In the genomic region with DNA sequence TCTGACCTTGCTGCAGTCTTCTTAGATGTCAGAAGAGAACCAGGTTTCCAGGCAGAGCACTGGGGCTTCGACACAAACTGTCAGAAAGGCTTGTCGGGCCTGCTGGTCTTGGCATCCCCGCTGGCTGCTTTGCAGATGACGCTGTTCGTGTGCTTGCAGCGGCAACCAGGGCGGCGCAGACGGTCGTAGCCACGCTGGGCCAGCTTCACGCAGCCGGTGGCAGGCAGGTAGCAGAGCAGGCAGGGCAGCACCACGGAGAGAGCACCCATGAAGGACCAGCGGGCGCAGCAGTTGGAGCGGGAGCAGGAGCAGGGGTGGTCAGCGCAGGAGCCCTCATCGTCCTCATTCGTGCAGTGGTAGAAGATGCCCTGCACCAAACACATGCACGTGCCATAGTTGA, we compare ENCODE assay signal across 1 cellular context.
TF ChIP-seq lines count a peak whose summit lies in the region.

No MANE protein-coding gene starts in this region.

TF ChIP-seq in WTC11, 78 proteins besides CTCF, POLR2A, EP300 and RAD21 (continued from another document):
- TF ChIP-seq, protein P1, sequence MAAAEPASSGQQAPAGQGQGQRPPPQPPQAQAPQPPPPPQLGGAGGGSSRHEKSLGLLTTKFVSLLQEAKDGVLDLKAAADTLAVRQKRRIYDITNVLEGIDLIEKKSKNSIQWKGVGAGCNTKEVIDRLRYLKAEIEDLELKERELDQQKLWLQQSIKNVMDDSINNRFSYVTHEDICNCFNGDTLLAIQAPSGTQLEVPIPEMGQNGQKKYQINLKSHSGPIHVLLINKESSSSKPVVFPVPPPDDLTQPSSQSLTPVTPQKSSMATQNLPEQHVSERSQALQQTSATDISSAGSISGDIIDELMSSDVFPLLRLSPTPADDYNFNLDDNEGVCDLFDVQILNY (CRISPR knock-in tag; IDR thresholded peaks at IDR 0.05) = no peak
- TF ChIP-seq ZSCAN18 (CRISPR knock-in tag; IDR thresholded peaks at IDR 0.05) (no peak), ARID4B (CRISPR knock-in tag; IDR thresholded peaks at IDR 0.05; ENCODE audit: borderline replicate concordance) (no peak; the same call in 1 of the 2 replicates), RORB (CRISPR knock-in tag; IDR thresholded peaks at IDR 0.05) (no peak), ZNF138 (CRISPR knock-in tag; conservative IDR thresholded peaks at IDR 0.05) (peak; percentile 81; the same call in 1 of the 2 replicates), ZBTB21 (CRISPR knock-in tag; IDR thresholded peaks at IDR 0.05; ENCODE audit: borderline replicate concordance) (no peak; the same call in 1 of the 2 replicates), MYBL2 (CRISPR knock-in tag; IDR thresholded peaks at IDR 0.05) (no peak), CREM (CRISPR knock-in tag; IDR thresholded peaks at IDR 0.05) (no peak), MXD4 (CRISPR knock-in tag; IDR thresholded peaks at IDR 0.05; ENCODE audit: borderline replicate concordance) (no peak), JAZF1 (CRISPR knock-in tag; IDR thresholded peaks at IDR 0.05) (no peak), E2F1 (CRISPR knock-in tag; IDR thresholded peaks at IDR 0.05) (no peak), IRF2 (CRISPR knock-in tag; IDR thresholded peaks at IDR 0.05; ENCODE audit: borderline replicate concordance, low read depth) (no peak)
- TF ChIP-seq, protein P2, sequence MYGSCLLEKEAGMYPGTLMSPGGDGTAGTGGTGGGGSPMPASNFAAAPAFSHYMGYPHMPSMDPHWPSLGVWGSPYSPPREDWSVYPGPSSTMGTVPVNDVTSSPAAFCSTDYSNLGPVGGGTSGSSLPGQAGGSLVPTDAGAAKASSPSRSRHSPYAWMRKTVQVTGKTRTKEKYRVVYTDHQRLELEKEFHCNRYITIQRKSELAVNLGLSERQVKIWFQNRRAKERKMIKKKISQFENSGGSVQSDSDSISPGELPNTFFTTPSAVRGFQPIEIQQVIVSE (CRISPR knock-in tag; IDR thresholded peaks at IDR 0.05; ENCODE audit: borderline replicate concordance) = no peak
- TF ChIP-seq, protein P3, sequence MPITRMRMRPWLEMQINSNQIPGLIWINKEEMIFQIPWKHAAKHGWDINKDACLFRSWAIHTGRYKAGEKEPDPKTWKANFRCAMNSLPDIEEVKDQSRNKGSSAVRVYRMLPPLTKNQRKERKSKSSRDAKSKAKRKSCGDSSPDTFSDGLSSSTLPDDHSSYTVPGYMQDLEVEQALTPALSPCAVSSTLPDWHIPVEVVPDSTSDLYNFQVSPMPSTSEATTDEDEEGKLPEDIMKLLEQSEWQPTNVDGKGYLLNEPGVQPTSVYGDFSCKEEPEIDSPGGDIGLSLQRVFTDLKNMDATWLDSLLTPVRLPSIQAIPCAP (CRISPR knock-in tag; IDR thresholded peaks at IDR 0.05) = 0 out of 2 replicates have a peak, but pooled peaks have one; percentile 8
- TF ChIP-seq, protein P4, sequence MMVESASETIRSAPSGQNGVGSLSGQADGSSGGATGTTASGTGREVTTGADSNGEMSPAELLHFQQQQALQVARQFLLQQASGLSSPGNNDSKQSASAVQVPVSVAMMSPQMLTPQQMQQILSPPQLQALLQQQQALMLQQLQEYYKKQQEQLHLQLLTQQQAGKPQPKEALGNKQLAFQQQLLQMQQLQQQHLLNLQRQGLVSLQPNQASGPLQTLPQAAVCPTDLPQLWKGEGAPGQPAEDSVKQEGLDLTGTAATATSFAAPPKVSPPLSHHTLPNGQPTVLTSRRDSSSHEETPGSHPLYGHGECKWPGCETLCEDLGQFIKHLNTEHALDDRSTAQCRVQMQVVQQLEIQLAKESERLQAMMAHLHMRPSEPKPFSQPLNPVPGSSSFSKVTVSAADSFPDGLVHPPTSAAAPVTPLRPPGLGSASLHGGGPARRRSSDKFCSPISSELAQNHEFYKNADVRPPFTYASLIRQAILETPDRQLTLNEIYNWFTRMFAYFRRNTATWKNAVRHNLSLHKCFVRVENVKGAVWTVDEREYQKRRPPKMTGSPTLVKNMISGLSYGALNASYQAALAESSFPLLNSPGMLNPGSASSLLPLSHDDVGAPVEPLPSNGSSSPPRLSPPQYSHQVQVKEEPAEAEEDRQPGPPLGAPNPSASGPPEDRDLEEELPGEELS (CRISPR knock-in tag; IDR thresholded peaks at IDR 0.05) = peak; percentile 28; the same call in 1 of the 2 replicates
